22 cellular contexts compared by ENCODE assay signal in genomic region chr6:168265394-168265793, GRCh38. TPM values are rescaled to one million over a fixed set of nuclear protein-coding genes. Genes with fewer than 3 reads are reported as not detected.
A peak's percentile ranks its signal among the peaks of the same experiment; 100 is the strongest.
DNase-seq lines count a peak whose midpoint lies in the region; TF ChIP-seq lines count a peak whose summit lies in the region.
"Had no signal": no experiment of that assay in that cellular context is flagged by ENCODE, and none has a peak within 500 bp of the region (broad histone marks: within the 10 kb centered on the region; RNA-seq: fewer than 3 reads in every experiment).

No MANE protein-coding gene starts in this region.

- H3K9me3 ChIP-seq in liver (ENCODE audit: control insufficient read depth in 4 of 4, low read length in 3 of 4), result no peaks in the 10 kb centered on the region
- H3K9me3 ChIP-seq in suprapubic skin, result no peaks in the 10 kb centered on the region
- H3K9me3 ChIP-seq: A549, HAP-1 had no signal

- H3K4me3 ChIP-seq in liver (ENCODE audit: low read depth in 1 of 3, low read length in 3 of 3) (no peak overlapping the region), suprapubic skin (no peak overlapping the region), mesendoderm (ENCODE audit: low read length) (no peak overlapping the region)
- H3K4me3 ChIP-seq: A549, GM23248, HAP-1 had no signal

- H3K27me3 Mint-ChIP-seq in activated naive CD4-positive, alpha-beta T cell treated with anti-CD3 and anti-CD28 coated beads, Interleukin-2, amount 50 U/mL, for 24 hours, result peaks cover 4% of the 10 kb centered on the region
- no peaks in the 10 kb centered on the region for H3K27me3 Mint-ChIP-seq in activated naive CD4-positive, alpha-beta T cell treated with anti-CD3 and anti-CD28 coated beads, Interleukin-2, amount 10 ng/mL, durations not matched to agents 7 days and 5 days
- peaks cover 26% of the 10 kb centered on the region for H3K27me3 Mint-ChIP-seq in nephron (ENCODE audit: low read depth)
- H3K27me3 Mint-ChIP-seq: CD4-positive, alpha-beta T cell had no signal

- H3K18ac ChIP-seq in mesendoderm (ENCODE audit: low read length), result no peak overlapping the region

- H3K27me3 ChIP-seq in liver (ENCODE audit: control insufficient read depth in 4 of 4, insufficient read depth in 4 of 4, low read length in 3 of 4), result no peaks in the 10 kb centered on the region
- peaks cover 16% of the 10 kb centered on the region for H3K27me3 ChIP-seq in suprapubic skin
- no peaks in the 10 kb centered on the region for H3K27me3 ChIP-seq in mesendoderm (ENCODE audit: insufficient read depth, low read length, poor library complexity)

- H3K36me3 ChIP-seq in liver (ENCODE audit: control insufficient read depth in 4 of 4, insufficient read depth in 3 of 4, low read depth in 1 of 4, low read length in 3 of 4) (no peaks in the 10 kb centered on the region), suprapubic skin (no peaks in the 10 kb centered on the region), mesendoderm (ENCODE audit: control insufficient read depth, insufficient read depth, low read length) (no peaks in the 10 kb centered on the region)
- H3K36me3 ChIP-seq: HAP-1 had no signal

- H3K23ac ChIP-seq in mesendoderm (ENCODE audit: low read length), result no peak overlapping the region

- H4K5ac ChIP-seq in mesendoderm (ENCODE audit: low read length), result no peak overlapping the region

- H2BK5ac ChIP-seq in mesendoderm (ENCODE audit: low read length), result no peak overlapping the region

- H3K4ac ChIP-seq in mesendoderm (ENCODE audit: low read depth, low read length), result no peak overlapping the region

- H3K4me1 ChIP-seq in liver (ENCODE audit: control insufficient read depth in 4 of 4, insufficient read depth in 4 of 4, low read length in 3 of 4) (peaks cover 21 to 84% (median 58%) of the 10 kb centered on the region in 4 donors), suprapubic skin (peaks cover 5% of the 10 kb centered on the region), mesendoderm (ENCODE audit: control insufficient read depth, low read depth, low read length) (peaks cover 3% of the 10 kb centered on the region)
- H3K4me1 ChIP-seq: HAP-1 had no signal

- no peaks in the 10 kb centered on the region for H3K4me1 Mint-ChIP-seq in activated naive CD4-positive, alpha-beta T cell treated with anti-CD3 and anti-CD28 coated beads, Interleukin-2, amount 50 U/mL, for 24 hours
- H3K4me1 Mint-ChIP-seq in activated naive CD4-positive, alpha-beta T cell treated with anti-CD3 and anti-CD28 coated beads, Interleukin-2, amount 10 ng/mL, durations not matched to agents 7 days and 5 days, result no peaks in the 10 kb centered on the region
- H3K4me1 Mint-ChIP-seq in nephron, result peaks cover 23% of the 10 kb centered on the region

- H2BK15ac ChIP-seq in mesendoderm (replicated peaks; ENCODE audit: low read depth), result no peak overlapping the region

- H3K9ac ChIP-seq in liver (ENCODE audit: low read depth in 1 of 2, low read length in 2 of 2) (peak overlapping the region in 1 of 2 donors; percentile 21), mesendoderm (ENCODE audit: low read length) (no peak overlapping the region)
- H3K9ac ChIP-seq: GM23248 had no signal

- CTCF ChIA-PET in activated naive CD4-positive, alpha-beta T cell treated with anti-CD3 and anti-CD28 coated beads, Interleukin-2, amount 10 ng/mL, durations not matched to agents 7 days and 5 days (lab: Charles Lee), result no interaction called here

- no peak overlapping the region for H4K8ac ChIP-seq in mesendoderm (ENCODE audit: low read depth, low read length)

- DNase-seq in activated naive CD4-positive, alpha-beta T cell treated with anti-CD3 and anti-CD28 coated beads, Interleukin-2, amount 10 ng/mL, durations not matched to agents 7 days and 5 days, result no peak
- no peak for DNase-seq in suprapubic skin (ENCODE audit: low spot score in 2 of 2)
- DNase-seq in mesendoderm, result no peak
- DNase-seq in hepatic stellate cell (ENCODE audit: low spot score), result no peak
- no peak for DNase-seq in activated CD4-positive, CD25-positive, alpha-beta regulatory T cell treated with anti-CD3 and anti-CD28 coated beads, Interleukin-2, amount 50 U/mL, for 72 hours
- DNase-seq: AML-193; CD4-positive, alpha-beta T cell; DMS153; DMS79; GDM1; GM23248 had no signal

- TF ChIP-seq CTCF in liver (IDR thresholded peaks at IDR 0.05; ENCODE audit: low read depth, low read length, missing input control) (no peak), nephron (IDR thresholded peaks at IDR 0.05; ENCODE audit: unreplicated experiment in 3 of 3) (no peak), suprapubic skin (IDR thresholded peaks at IDR 0.05) (no peak)

- H2BK120ac ChIP-seq in mesendoderm (ENCODE audit: low read depth, low read length), result no peak overlapping the region

- no peaks in the 10 kb centered on the region for H3K79me2 ChIP-seq in mesendoderm (ENCODE audit: control insufficient read depth, insufficient read depth, low read length)

- H3K9me3 Mint-ChIP-seq in activated naive CD4-positive, alpha-beta T cell treated with anti-CD3 and anti-CD28 coated beads, Interleukin-2, amount 50 U/mL, for 24 hours, result no peaks in the 10 kb centered on the region
- H3K9me3 Mint-ChIP-seq in activated naive CD4-positive, alpha-beta T cell treated with anti-CD3 and anti-CD28 coated beads, Interleukin-2, amount 10 ng/mL, durations not matched to agents 7 days and 5 days, result no peaks in the 10 kb centered on the region
- H3K9me3 Mint-ChIP-seq in nephron, result no peaks in the 10 kb centered on the region
- H3K9me3 Mint-ChIP-seq: CD4-positive, alpha-beta T cell had no signal

- H3K27ac ChIP-seq in liver (ENCODE audit: low read depth in 1 of 2, low read length in 2 of 2) (peak overlapping the region; percentile 94 to 96), suprapubic skin (no peak overlapping the region), mesendoderm (ENCODE audit: low read depth, low read length) (no peak overlapping the region)
- H3K27ac ChIP-seq: 22Rv1, C4-2B, GM23248 had no signal

- no peak for TF ChIP-seq POLR2A in suprapubic skin (IDR thresholded peaks at IDR 0.05)

- H3K4me3 Mint-ChIP-seq in activated naive CD4-positive, alpha-beta T cell treated with anti-CD3 and anti-CD28 coated beads, Interleukin-2, amount 50 U/mL, for 24 hours, result no peak overlapping the region
- no peak overlapping the region for H3K4me3 Mint-ChIP-seq in activated naive CD4-positive, alpha-beta T cell treated with anti-CD3 and anti-CD28 coated beads, Interleukin-2, amount 10 ng/mL, durations not matched to agents 7 days and 5 days
- no peak overlapping the region for H3K4me3 Mint-ChIP-seq in nephron
- H3K4me3 Mint-ChIP-seq: CD4-positive, alpha-beta T cell had no signal

- peak overlapping the region; percentile 51 for H3K27ac Mint-ChIP-seq in activated naive CD4-positive, alpha-beta T cell treated with anti-CD3 and anti-CD28 coated beads, Interleukin-2, amount 50 U/mL, for 24 hours
- no peak overlapping the region for H3K27ac Mint-ChIP-seq in activated naive CD4-positive, alpha-beta T cell treated with anti-CD3 and anti-CD28 coated beads, Interleukin-2, amount 10 ng/mL, durations not matched to agents 7 days and 5 days
- H3K27ac Mint-ChIP-seq in nephron, result peak overlapping the region in 2 of 3 experiments; percentile 80 to 86
- H3K27ac Mint-ChIP-seq: CD4-positive, alpha-beta T cell had no signal

- TF ChIP-seq EP300 in suprapubic skin (IDR thresholded peaks at IDR 0.05), result no peak

- no peak overlapping the region for H3K56ac ChIP-seq in mesendoderm (ENCODE audit: low read length)

- no peak for TF ChIP-seq RAD21 in liver (IDR thresholded peaks at IDR 0.05)

- H2AK5ac ChIP-seq in mesendoderm (ENCODE audit: low read length), result no peak overlapping the region

- H3K36me3 Mint-ChIP-seq in activated naive CD4-positive, alpha-beta T cell treated with anti-CD3 and anti-CD28 coated beads, Interleukin-2, amount 50 U/mL, for 24 hours, result no peaks in the 10 kb centered on the region
- H3K36me3 Mint-ChIP-seq in activated naive CD4-positive, alpha-beta T cell treated with anti-CD3 and anti-CD28 coated beads, Interleukin-2, amount 10 ng/mL, durations not matched to agents 7 days and 5 days, result no peaks in the 10 kb centered on the region
- no peaks in the 10 kb centered on the region for H3K36me3 Mint-ChIP-seq in nephron (ENCODE audit: low read depth)

- no peaks in the 10 kb centered on the region for H3K79me1 ChIP-seq in mesendoderm (ENCODE audit: low read length)

- H3K4me2 ChIP-seq in mesendoderm (ENCODE audit: low read length), result no peak overlapping the region
- H3K4me2 ChIP-seq: A549 had no signal

- WGBS in liver, result 86% methylated on average over 15 of the region's 15 CpGs
- 65% methylated on average over 11 of the region's 15 CpGs for WGBS in suprapubic skin
- no CpG with 5 or more reads among the region's 15 CpGs for WGBS in mesendoderm (ENCODE audit: extremely low coverage, insufficient coverage, low lambda C conversion rate)

TF ChIP-seq in liver, 16 proteins besides CTCF, POLR2A, EP300 and RAD21 (continues in another document):
- TF ChIP-seq HNF4A (conservative IDR thresholded peaks at IDR 0.05) (no peak), ZBTB33 (IDR thresholded peaks at IDR 0.05) (no peak), SP1 (IDR thresholded peaks at IDR 0.05) (no peak), NR2F2 (IDR thresholded peaks at IDR 0.05) (no peak), EGR1 (IDR thresholded peaks at IDR 0.05; ENCODE audit: low read depth in 2 of 2) (no peak), ATF3 (IDR thresholded peaks at IDR 0.05) (no peak), RXRA (IDR thresholded peaks at IDR 0.05) (no peak), JUND (IDR thresholded peaks at IDR 0.05) (no peak), YY1 (IDR thresholded peaks at IDR 0.05) (no peak)

RNA-seq across cellular contexts. Expression of gene DACT2, which starts 54.2 kb away (rescaled TPM):
- total RNA-seq in liver (1 to 10 TPM in 1 of 2 donors, under 1 TPM in 1; 0.42 to 2.8 TPM), suprapubic skin (10 to 100 TPM in 2 of 4 donors, 1 to 10 TPM in 2; 6.0 to 19.9 (median 10.0) TPM)
- polyA plus RNA-seq in liver, result 1 to 10 TPM in 1 of 2 donors, under 1 TPM in 1; 0.25 to 1.3 TPM
- 0.35 TPM for polyA plus RNA-seq in mesendoderm (2013, experiment 1 of 2)
- polyA plus RNA-seq in mesendoderm (2013, experiment 2 of 2), result 0.55 TPM
- total RNA-seq: CD4-positive, alpha-beta T cell; Daoy; GM23248; H4; HT-29 had no signal
- polyA plus RNA-seq: BJ, GM23248 had no signal

Comparison
In these comparisons a context has a peak if more than half of its experiments do, and no peak if none do; other contexts are left out.
1. H3K27ac ChIP-seq: peak in liver (2 of 2); none in suprapubic skin (single experiment) and mesendoderm (single experiment).